21 cellular contexts compared by ENCODE assay signal in genomic region chr18:36527025-36527424, GRCh38.
"Had no signal": no experiment of that assay in that cellular context is flagged by ENCODE, and none has a peak within 500 bp of the region (broad histone marks: within the 10 kb centered on the region; RNA-seq: fewer than 3 reads in every experiment).

No MANE protein-coding gene starts in this region.

- H3K4me1 ChIP-seq: lower lobe of right lung had no signal

- H3K9me3 Mint-ChIP-seq: activated CD4-positive, alpha-beta memory T cell treated with anti-CD3 and anti-CD28 coated beads for 36 hours; activated naive CD8-positive, alpha-beta T cell treated with anti-CD3 and anti-CD28 coated beads for 36 hours; central memory CD8-positive, alpha-beta T cell; T-helper 1 cell treated with Interleukin-12 subunit alpha and Interleukin-12 subunit beta and Interleukin-4 antibody, amounts not matched to agents 30 μg/mL and 1 μg/mL, for 36 hours had no signal

- H3K27ac ChIP-seq: gastrocnemius medialis, lower lobe of right lung, neural progenitor cell, tibial artery had no signal

- H2AFZ ChIP-seq: neural progenitor cell had no signal

- H3K9ac ChIP-seq: neural progenitor cell had no signal

- H3K36me3 Mint-ChIP-seq: activated CD4-positive, alpha-beta memory T cell treated with anti-CD3 and anti-CD28 coated beads for 36 hours; activated naive CD8-positive, alpha-beta T cell treated with anti-CD3 and anti-CD28 coated beads for 36 hours; naive thymus-derived CD4-positive, alpha-beta T cell had no signal

- H3K4me3 Mint-ChIP-seq: activated CD4-positive, alpha-beta memory T cell treated with anti-CD3 and anti-CD28 coated beads for 36 hours; activated naive CD8-positive, alpha-beta T cell treated with anti-CD3 and anti-CD28 coated beads for 36 hours; central memory CD8-positive, alpha-beta T cell; naive thymus-derived CD4-positive, alpha-beta T cell; neural progenitor cell; T-helper 1 cell treated with Interleukin-12 subunit alpha and Interleukin-12 subunit beta and Interleukin-4 antibody, amounts not matched to agents 30 μg/mL and 1 μg/mL, for 36 hours had no signal

- H3K36me3 ChIP-seq: gastrocnemius medialis, lower lobe of right lung, neural progenitor cell, tibial artery had no signal

- H3K4me1 Mint-ChIP-seq: activated naive CD8-positive, alpha-beta T cell treated with anti-CD3 and anti-CD28 coated beads for 36 hours; central memory CD8-positive, alpha-beta T cell had no signal

- H3K4me3 ChIP-seq: gastrocnemius medialis, lower lobe of right lung, neural progenitor cell, tibial artery had no signal

- H3K27ac Mint-ChIP-seq: activated CD4-positive, alpha-beta memory T cell treated with anti-CD3 and anti-CD28 coated beads for 36 hours; activated naive CD8-positive, alpha-beta T cell treated with anti-CD3 and anti-CD28 coated beads for 36 hours; naive thymus-derived CD4-positive, alpha-beta T cell; neural progenitor cell; progenitor cell of endocrine pancreas; T-helper 1 cell treated with Interleukin-12 subunit alpha and Interleukin-12 subunit beta and Interleukin-4 antibody, amounts not matched to agents 30 μg/mL and 1 μg/mL, for 36 hours had no signal

- H3K27me3 Mint-ChIP-seq: progenitor cell of endocrine pancreas had no signal

- H3K4me2 ChIP-seq: neural progenitor cell had no signal

- DNase-seq: activated CD4-positive, alpha-beta memory T cell treated with anti-CD3 and anti-CD28 coated beads for 36 hours; activated CD4-positive, alpha-beta T cell treated with anti-CD3 and anti-CD28 coated beads for 48 hours; activated naive CD4-positive, alpha-beta T cell treated with Interleukin-2 at 50 U/mL for 16 hours; activated naive CD8-positive, alpha-beta T cell treated with anti-CD3 and anti-CD28 coated beads for 36 hours; activated T-cell treated with anti-CD3 and anti-CD28 coated beads, Interleukin-2, amount 50 U/mL, for 48 hours; effector memory CD4-positive, alpha-beta T cell; gastrocnemius medialis; kidney; lower lobe of right lung; mesendoderm; naive thymus-derived CD4-positive, alpha-beta T cell; stimulated activated CD4-positive, alpha-beta T cell treated with anti-CD3 and anti-CD28 coated beads, Interleukin-12 subunit alpha, Interleukin-12 subunit beta, amount 100 ng/mL, for 4 hours; stimulated activated CD4-positive, alpha-beta T cell treated with anti-CD3 and anti-CD28 coated beads, Interleukin-4, amount 100 ng/mL, for 4 hours; stimulated activated naive CD8-positive, alpha-beta T cell treated with anti-CD3 and anti-CD28 coated beads, Interleukin-15, Interleukin-2, amounts not matched to agents 100 U/mL and 50 U/mL, for 24 hours; T1000; tibial artery had no signal

- H3K9me3 ChIP-seq: gastrocnemius medialis, lower lobe of right lung, tibial artery had no signal

- H3K27me3 ChIP-seq: gastrocnemius medialis, neural progenitor cell, tibial artery had no signal

- ATAC-seq: gastrocnemius medialis; left lobe of liver; lower lobe of right lung; naive thymus-derived CD4-positive, alpha-beta T cell; stimulated activated naive CD8-positive, alpha-beta T cell treated with anti-CD3 and anti-CD28 coated beads, Interleukin-15, Interleukin-2, amounts not matched to agents 100 U/mL and 50 U/mL, for 24 hours had no signal
